13 cellular contexts compared by ENCODE assay signal in genomic region chr2:72953976-72954375, GRCh38. TPM values are rescaled to one million over a fixed set of nuclear protein-coding genes. Genes with fewer than 3 reads are reported as not detected.
DNase-seq lines count a peak whose midpoint lies in the region; ATAC-seq, FAIRE-seq and TF ChIP-seq lines count a peak whose summit lies in the region.
"Had no signal": no experiment of that assay in that cellular context is flagged by ENCODE, and none has a peak within 500 bp of the region (broad histone marks: within the 10 kb centered on the region; RNA-seq: fewer than 3 reads in every experiment).

No MANE protein-coding gene starts in this region.

- no peaks in the 10 kb centered on the region for H3K27me3 Mint-ChIP-seq in activated naive CD4-positive, alpha-beta T cell treated with anti-CD3 and anti-CD28 coated beads for 36 hours (ENCODE audit: low read depth)
- no peaks in the 10 kb centered on the region for H3K27me3 Mint-ChIP-seq in T-helper 17 cell
- H3K27me3 Mint-ChIP-seq in stimulated activated naive CD8-positive, alpha-beta T cell treated with anti-CD3 and anti-CD28 coated beads, Interleukin-15, Interleukin-2, amounts not matched to agents 100 ng/mL and 50 ng/mL, for 24 hours, result no peaks in the 10 kb centered on the region

- ATAC-seq in T-helper 17 cell (peak; percentile 81), HG02798 (IDR thresholded peaks at IDR 0.05; ENCODE audit: poor library complexity, unreplicated experiment) (no peak)
- ATAC-seq: Panc1 had no signal

- CTCF ChIA-PET in activated naive CD4-positive, alpha-beta T cell treated with anti-CD3 and anti-CD28 coated beads for 36 hours (lab: Charles Lee), result no interaction called here

- peak; percentile 20 for DNase-seq in activated naive CD4-positive, alpha-beta T cell treated with anti-CD3 and anti-CD28 coated beads for 36 hours
- DNase-seq in activated naive CD4-positive, alpha-beta T cell (lab: John Stamatoyannopoulos, UW), result no peak
- no peak for DNase-seq in T-helper 17 cell
- peak; percentile 11 for DNase-seq in central memory CD4-positive, alpha-beta T cell
- DNase-seq in H54 (ENCODE audit: insufficient read length, low spot score), result no peak
- DNase-seq in epidermal melanocyte (ENCODE audit: insufficient read length, low spot score), result no peak
- DNase-seq: NCI-H2227 treated with DMSO at 0.1 percent for 48 hours; stimulated activated naive CD4-positive, alpha-beta T cell treated with Interleukin-2 at 50 U/mL for 16 hours had no signal

- no peak for FAIRE-seq in H54 (lab: Jason Lieb, UNC)
- FAIRE-seq: islet of Langerhans had no signal

- H3K4me1 Mint-ChIP-seq in activated naive CD4-positive, alpha-beta T cell treated with anti-CD3 and anti-CD28 coated beads for 36 hours (ENCODE audit: low read depth), result peaks cover 6% of the 10 kb centered on the region
- H3K4me1 Mint-ChIP-seq in T-helper 17 cell, result peaks cover 27% of the 10 kb centered on the region
- H3K4me1 Mint-ChIP-seq in stimulated activated naive CD8-positive, alpha-beta T cell treated with anti-CD3 and anti-CD28 coated beads, Interleukin-15, Interleukin-2, amounts not matched to agents 100 ng/mL and 50 ng/mL, for 24 hours (ENCODE audit: low read depth), result peaks cover 19% of the 10 kb centered on the region

- no peak overlapping the region for H3K27ac Mint-ChIP-seq in activated naive CD4-positive, alpha-beta T cell treated with anti-CD3 and anti-CD28 coated beads for 36 hours
- peak overlapping the region; percentile 77 for H3K27ac Mint-ChIP-seq in T-helper 17 cell
- H3K27ac Mint-ChIP-seq in stimulated activated naive CD8-positive, alpha-beta T cell treated with anti-CD3 and anti-CD28 coated beads, Interleukin-15, Interleukin-2, amounts not matched to agents 100 ng/mL and 50 ng/mL, for 24 hours, result peak overlapping the region; percentile 68

- intact Hi-C loops in activated naive CD4-positive, alpha-beta T cell treated with anti-CD3 and anti-CD28 coated beads for 36 hours (cut with micrococcal nuclease), result no loop called here

- H3K36me3 Mint-ChIP-seq in activated naive CD4-positive, alpha-beta T cell treated with anti-CD3 and anti-CD28 coated beads for 36 hours (ENCODE audit: low read depth), result no peaks in the 10 kb centered on the region
- H3K36me3 Mint-ChIP-seq in T-helper 17 cell (ENCODE audit: low read depth), result no peaks in the 10 kb centered on the region
- H3K36me3 Mint-ChIP-seq in stimulated activated naive CD8-positive, alpha-beta T cell treated with anti-CD3 and anti-CD28 coated beads, Interleukin-15, Interleukin-2, amounts not matched to agents 100 ng/mL and 50 ng/mL, for 24 hours (ENCODE audit: low read depth), result no peaks in the 10 kb centered on the region

- no peaks in the 10 kb centered on the region for H3K9me3 ChIP-seq in T-helper 17 cell (ENCODE audit: control insufficient read depth, low read length, poor library complexity, severe bottlenecking)

- no peak overlapping the region for H3K4me3 Mint-ChIP-seq in activated naive CD4-positive, alpha-beta T cell treated with anti-CD3 and anti-CD28 coated beads for 36 hours
- H3K4me3 Mint-ChIP-seq in T-helper 17 cell, result peak overlapping the region; percentile 92
- peak overlapping the region; percentile 64 for H3K4me3 Mint-ChIP-seq in stimulated activated naive CD8-positive, alpha-beta T cell treated with anti-CD3 and anti-CD28 coated beads, Interleukin-15, Interleukin-2, amounts not matched to agents 100 ng/mL and 50 ng/mL, for 24 hours

- TF ChIP-seq POLR2A in H54 (IDR thresholded peaks at IDR 0.05; ENCODE audit: low read depth, low read length), result no peak

- no peaks in the 10 kb centered on the region for H3K9me3 Mint-ChIP-seq in activated naive CD4-positive, alpha-beta T cell treated with anti-CD3 and anti-CD28 coated beads for 36 hours
- H3K9me3 Mint-ChIP-seq in stimulated activated naive CD8-positive, alpha-beta T cell treated with anti-CD3 and anti-CD28 coated beads, Interleukin-15, Interleukin-2, amounts not matched to agents 100 ng/mL and 50 ng/mL, for 24 hours, result no peaks in the 10 kb centered on the region

RNA-seq across cellular contexts. Expression of gene EMX1, which starts 36.7 kb away (rescaled TPM):
- total RNA-seq in activated naive CD4-positive, alpha-beta T cell treated with anti-CD3 and anti-CD28 coated beads for 36 hours, result not detected
- not detected for total RNA-seq in T-helper 17 cell
- total RNA-seq: HT1080 had no signal

Comparison
In these comparisons a context has a peak if more than half of its experiments do, and no peak if none do; other contexts are left out.
1. DNase-seq: peak in activated naive CD4-positive, alpha-beta T cell treated with anti-CD3 and anti-CD28 coated beads for 36 hours (single experiment) and central memory CD4-positive, alpha-beta T cell (single experiment); none in activated naive CD4-positive, alpha-beta T cell (0 of 4), T-helper 17 cell (0 of 3), H54 (single experiment) and epidermal melanocyte (single experiment).